21 cellular contexts compared by ENCODE assay signal in the genomic region with DNA sequence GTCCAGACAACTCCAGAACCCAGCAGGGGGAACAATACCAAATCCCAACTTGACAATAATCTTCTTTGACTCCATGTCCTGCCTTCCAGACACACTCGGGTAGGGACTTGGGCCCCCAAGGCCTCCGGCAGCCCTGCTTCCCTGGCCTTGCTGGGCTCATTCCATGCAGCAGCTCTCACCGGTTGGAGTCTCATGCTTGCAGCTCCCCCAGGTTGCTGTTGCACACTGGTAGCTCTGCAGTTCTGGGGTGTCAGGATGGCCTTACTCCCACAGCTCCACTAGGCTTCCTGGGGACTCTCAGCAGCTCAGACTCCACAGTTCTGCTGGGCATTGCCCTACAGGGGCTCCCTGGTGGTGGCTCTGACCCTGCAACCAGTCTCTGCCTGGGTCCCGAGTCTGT.
"Had no signal": no experiment of that assay in that cellular context is flagged by ENCODE, and none has a peak within 500 bp of the region (broad histone marks: within the 10 kb centered on the region; RNA-seq: fewer than 3 reads in every experiment).

No MANE protein-coding gene starts in this region.

- DNase-seq: IMR-90, Karpas-422, KG1, MG63, NCI-H1092, NCI-H1105 treated with DMSO at 0.1 percent for 48 hours, NCI-H1417 treated with DMSO at 0.1 percent for 48 hours, NCI-H187, NCI-H2029, NCI-H2081 treated with DMSO at 0.1 percent for 48 hours, NCI-H2171, NCI-H226, NCI-H446, NCI-H510A, NCI-H524 treated with DMSO at 0.1 percent for 48 hours, NCI-H69, NCI-H774, RPMI8226, SHP77, SK-N-SH had no signal

- H3K27me3 ChIP-seq: MG63 had no signal

- H3K9me3 ChIP-seq: MG63, SK-N-SH had no signal

- H3K4me3 ChIP-seq: MG63 had no signal

- ATAC-seq: HepG2 had no signal
